Comparison of ENCODE assay signal across 1 cellular context in the genomic region with DNA sequence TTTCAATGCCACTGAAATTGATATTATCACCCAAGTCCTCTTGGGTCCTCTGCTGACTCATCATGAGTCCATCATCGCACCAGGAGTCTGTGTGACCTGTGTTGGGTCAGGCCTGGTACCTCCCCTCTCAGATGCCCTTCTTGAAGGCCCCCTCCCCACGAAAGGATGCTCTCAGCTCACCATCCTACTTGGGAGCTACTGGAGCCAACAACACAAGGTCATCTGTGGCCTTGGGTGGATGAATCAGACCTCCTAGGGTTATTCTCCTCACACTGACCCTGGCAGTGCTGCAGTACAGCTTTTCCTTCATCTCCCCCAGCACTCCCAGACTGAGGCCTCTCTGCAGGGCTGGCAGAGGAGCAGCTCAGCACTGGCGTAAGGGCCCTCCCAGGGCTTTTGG.
TF ChIP-seq lines count a peak whose summit lies in the region.

No MANE protein-coding gene starts in this region.

TF ChIP-seq in SK-N-SH treated with all-trans-retinoic acid at 6 μM for 48 hours, 23 proteins besides CTCF, POLR2A, EP300 and RAD21 (continued from another document):
- no peak for TF ChIP-seq CREB5 (CRISPR knock-in tag; IDR thresholded peaks at IDR 0.05; ENCODE audit: low read depth)
